ENCODE assay signal across 35 cellular contexts in genomic region chr2:19690429-19690828, GRCh38.
DNase-seq lines count a peak whose midpoint lies in the region; ATAC-seq, FAIRE-seq and TF ChIP-seq lines count a peak whose summit lies in the region.
"Had no signal": no experiment of that assay in that cellular context is flagged by ENCODE, and none has a peak within 500 bp of the region (broad histone marks: within the 10 kb centered on the region; RNA-seq: fewer than 3 reads in every experiment).

No MANE protein-coding gene starts in this region.

- DNase-seq in HepG2 (ENCODE audit: low spot score): no peak
- no peak for DNase-seq in right lobe of liver
- peak; percentile 42 for DNase-seq in islet precursor cell
- DNase-seq in osteocyte (ENCODE audit: extremely low spot score, unreplicated experiment): peak; percentile 48
- no peak for DNase-seq in esophagus squamous epithelium (lab: John Stamatoyannopoulos, UW)
- DNase-seq in H9: no peak
- DNase-seq: 8988T; ACHN; AML-193; BE2C; C1 segment of cervical spinal cord; Caco-2; Calu3; CD4-positive, alpha-beta memory T cell; CD4-positive, alpha-beta T cell; CD4-positive, CD25-positive, alpha-beta regulatory T cell; CD8-positive, alpha-beta memory T cell; CD8-positive, alpha-beta T cell; COR-L47; DMS 273 treated with DMSO at 0.1 percent for 48 hours; DMS153; DMS53; DMS79; DMS79 treated with DMSO at 0.1 percent for 48 hours; DND-41; EL had no signal

- BruUV-seq in HepG2 (replicated peaks; lab: Mats Ljungman, UMichigan): no TSS peak

- TF ChIP-seq CTCF in HepG2 (CRISPR knock-in tag; IDR thresholded peaks at IDR 0.05) (no peak), right lobe of liver (IDR thresholded peaks at IDR 0.05) (no peak), osteocyte (IDR thresholded peaks at IDR 0.05) (no peak), esophagus squamous epithelium (IDR thresholded peaks at IDR 0.05) (no peak), H9 (conservative IDR thresholded peaks at IDR 0.05) (no peak)

- no peak overlapping the region for H3K4ac ChIP-seq in H9 (ENCODE audit: low read depth, low read length)

- no peak overlapping the region for H3K4me3 ChIP-seq in HepG2 (replicated peaks in 1 of 3; ENCODE audit: insufficient read depth in 1 of 3, low read depth in 2 of 3, low read length in 3 of 3)
- no peak overlapping the region for H3K4me3 ChIP-seq in right lobe of liver
- H3K4me3 ChIP-seq in esophagus squamous epithelium: no peak overlapping the region
- H3K4me3 ChIP-seq: A549; BLaER1; BLaER1 treated with 17β-estradiol and CSF1 and Interleukin-3, amounts not matched to agents 10 nM and 100 nM had no signal

- CTCF ChIA-PET in HepG2 (lab: Yijun Ruan, JAX; ENCODE audit: low intra/inter-chr PET ratio, low total read pairs): no interaction called here

- no peak overlapping the region for H3K56ac ChIP-seq in H9 (ENCODE audit: insufficient read length, low read depth, low read length)

- H2AK5ac ChIP-seq in H9 (ENCODE audit: insufficient read length, low read length): no peak overlapping the region

- no peak overlapping the region for H3K14ac ChIP-seq in H9 (ENCODE audit: insufficient read depth, low read length)

- H3T11ph ChIP-seq in H9 (ENCODE audit: low read length): no peak overlapping the region

- H2BK15ac ChIP-seq in H9 (ENCODE audit: low read depth, low read length): no peak overlapping the region

- H4K5ac ChIP-seq in H9 (ENCODE audit: insufficient read length, low read depth, low read length): no peak overlapping the region

- intact Hi-C loops in HepG2 (cut with micrococcal nuclease; ENCODE audit: unreplicated experiment): no loop called here
- intact Hi-C loops in right lobe of liver (cut with DNase I): no loop called here
- intact Hi-C loops in esophagus squamous epithelium (cut with DNase I): no loop called here

- no peak for TF ChIP-seq RAD21 in HepG2 (CRISPR knock-in tag; IDR thresholded peaks at IDR 0.05)

- no peak overlapping the region for H4K91ac ChIP-seq in H9 (ENCODE audit: insufficient read length, low read depth, low read length)

- ATAC-seq in HepG2: no peak
- no peak for ATAC-seq in right lobe of liver
- ATAC-seq: A549; CD8-positive, alpha-beta T cell had no signal

- H2BK120ac ChIP-seq in H9 (ENCODE audit: low read depth, low read length, poor library complexity, severe bottlenecking): no peak overlapping the region

- H3K27me3 ChIP-seq in HepG2 (ENCODE audit: control insufficient read depth in 1 of 2, insufficient read depth in 2 of 2, low read length in 2 of 2) (no peaks in the 10 kb centered on the region), right lobe of liver (no peaks in the 10 kb centered on the region), esophagus squamous epithelium (no peaks in the 10 kb centered on the region), H9 (ENCODE audit: insufficient read depth, low read length) (no peaks in the 10 kb centered on the region)
- H3K27me3 ChIP-seq: BE2C; BLaER1; BLaER1 treated with 17β-estradiol and CSF1 and Interleukin-3, amounts not matched to agents 10 nM and 100 nM had no signal

- H3K4me1 Mint-ChIP-seq in osteocyte (ENCODE audit: unreplicated experiment) (no peaks in the 10 kb centered on the region), H9 (no peaks in the 10 kb centered on the region)
- H3K4me1 Mint-ChIP-seq: B cell; CD14-positive monocyte; CD4-positive, alpha-beta memory T cell; CD4-positive, CD25-positive, alpha-beta regulatory T cell; CD8-positive, alpha-beta memory T cell had no signal

- H3K4me1 ChIP-seq in HepG2 (ENCODE audit: insufficient read depth, low read length) (no peaks in the 10 kb centered on the region), right lobe of liver (no peaks in the 10 kb centered on the region), esophagus squamous epithelium (no peaks in the 10 kb centered on the region), H9 (ENCODE audit: insufficient read depth, low read length) (no peaks in the 10 kb centered on the region)
- H3K4me1 ChIP-seq: BE2C, Caco-2 had no signal

- TF ChIP-seq EP300 in HepG2 (IDR thresholded peaks at IDR 0.05; ENCODE audit: low read depth in 2 of 2, low read length in 2 of 2) (no peak), HepG2 (CRISPR knock-in tag; IDR thresholded peaks at IDR 0.05; ENCODE audit: borderline replicate concordance) (no peak)

- H3K4me2 ChIP-seq in HepG2 (ENCODE audit: low read depth, low read length) (no peak overlapping the region), H9 (ENCODE audit: insufficient read depth, insufficient read length, low read length) (no peak overlapping the region)
- H3K4me2 ChIP-seq: A549; BLaER1; BLaER1 treated with 17β-estradiol and CSF1 and Interleukin-3, amounts not matched to agents 10 nM and 100 nM had no signal

- H3K23me2 ChIP-seq in H9 (ENCODE audit: insufficient read length, low read depth, low read length, poor library complexity, severe bottlenecking): no peaks in the 10 kb centered on the region

- no peak overlapping the region for H3K18ac ChIP-seq in H9 (ENCODE audit: insufficient read length, low read depth, low read length)

- POLR2A ChIA-PET in HepG2 (lab: Yijun Ruan, JAX): no interaction called here

- no peaks in the 10 kb centered on the region for H3K27me3 Mint-ChIP-seq in osteocyte (ENCODE audit: unreplicated experiment)
- H3K27me3 Mint-ChIP-seq in H9 (ENCODE audit: low read depth): peaks cover 6% of the 10 kb centered on the region
- H3K27me3 Mint-ChIP-seq: B cell had no signal

- no peak overlapping the region for H3K4me3 Mint-ChIP-seq in osteocyte (ENCODE audit: unreplicated experiment)
- H3K4me3 Mint-ChIP-seq in H9: no peak overlapping the region
- H3K4me3 Mint-ChIP-seq: B cell; CD14-positive monocyte; CD4-positive, alpha-beta memory T cell; CD4-positive, alpha-beta T cell; CD4-positive, CD25-positive, alpha-beta regulatory T cell; CD8-positive, alpha-beta memory T cell; CD8-positive, alpha-beta T cell had no signal

- WGBS in HepG2 (ENCODE audit: low lambda C conversion rate): 6% methylated on average over 3 of the region's 3 CpGs
- 91% methylated on average over 3 of the region's 3 CpGs for WGBS in right lobe of liver (ENCODE audit: insufficient coverage, low coverage, low lambda C conversion rate, missing lambda C conversion rate)
- 77 to 89% methylated on average over 2 to 3 of the region's 3 CpGs for WGBS in esophagus squamous epithelium, 2 donors
- WGBS in H9 (ENCODE audit: extremely low coverage, insufficient read length, low lambda C conversion rate): no CpG with 5 or more reads among the region's 3 CpGs

- H3K79me2 ChIP-seq in HepG2 (ENCODE audit: insufficient read depth, low read length) (no peaks in the 10 kb centered on the region), H9 (ENCODE audit: insufficient read depth, low read length) (no peaks in the 10 kb centered on the region)

- no peaks in the 10 kb centered on the region for H3K9me3 Mint-ChIP-seq in osteocyte (ENCODE audit: unreplicated experiment)
- H3K9me3 Mint-ChIP-seq in H9: no peaks in the 10 kb centered on the region
- H3K9me3 Mint-ChIP-seq: CD14-positive monocyte; CD4-positive, alpha-beta T cell; CD8-positive, alpha-beta T cell had no signal

- H3K79me1 ChIP-seq in H9 (ENCODE audit: insufficient read depth, low read depth, low read length, poor library complexity, severe bottlenecking): no peaks in the 10 kb centered on the region

- no peaks in the 10 kb centered on the region for H3K9me3 ChIP-seq in HepG2 (ENCODE audit: low read length)
- H3K9me3 ChIP-seq in right lobe of liver: no peaks in the 10 kb centered on the region
- H3K9me3 ChIP-seq in esophagus squamous epithelium: no peaks in the 10 kb centered on the region
- no peaks in the 10 kb centered on the region for H3K9me3 ChIP-seq in H9 (ENCODE audit: control insufficient read depth, low read depth, low read length)
- H3K9me3 ChIP-seq: A549, BE2C, BLaER1, Caco-2 had no signal

- H2BK12ac ChIP-seq in H9 (ENCODE audit: insufficient read length, low read depth, low read length): no peak overlapping the region

- no peak overlapping the region for H3K23ac ChIP-seq in H9 (ENCODE audit: insufficient read length, low read depth, low read length)

- H4K8ac ChIP-seq in H9 (replicated peaks; ENCODE audit: insufficient read length, low read depth, low read length): no peak overlapping the region

- H2BK20ac ChIP-seq in H9 (ENCODE audit: low read depth, low read length, poor library complexity, severe bottlenecking): no peak overlapping the region

- TF ChIP-seq POLR2A in HepG2 (IDR thresholded peaks at IDR 0.05; ENCODE audit: insufficient read depth in 1 of 2, low read depth in 2 of 2, low read length in 2 of 2) (no peak), right lobe of liver (IDR thresholded peaks at IDR 0.05) (no peak), esophagus squamous epithelium (IDR thresholded peaks at IDR 0.05) (no peak)

- no peaks in the 10 kb centered on the region for H3K36me3 ChIP-seq in HepG2 (replicated peaks in 1 of 2; ENCODE audit: control insufficient read depth in 1 of 2, insufficient read depth in 2 of 2, low read length in 2 of 2)
- H3K36me3 ChIP-seq in right lobe of liver: no peaks in the 10 kb centered on the region
- H3K36me3 ChIP-seq in esophagus squamous epithelium: no peaks in the 10 kb centered on the region
- H3K36me3 ChIP-seq: BE2C; BLaER1; BLaER1 treated with 17β-estradiol and CSF1 and Interleukin-3, amounts not matched to agents 10 nM and 100 nM had no signal

- H4K20me1 ChIP-seq in HepG2 (ENCODE audit: insufficient read depth, low read length) (no peaks in the 10 kb centered on the region), H9 (ENCODE audit: control insufficient read depth, insufficient read depth, insufficient read length) (no peaks in the 10 kb centered on the region)
- H4K20me1 ChIP-seq: BLaER1; BLaER1 treated with 17β-estradiol and CSF1 and Interleukin-3, amounts not matched to agents 10 nM and 100 nM had no signal

- no peak overlapping the region for H3K9ac ChIP-seq in HepG2 (ENCODE audit: insufficient read depth, low read depth, low read length)
- H3K9ac ChIP-seq in H9 (ENCODE audit: extremely low read depth, insufficient read length, low read length): no peak overlapping the region
- H3K9ac ChIP-seq: BLaER1; BLaER1 treated with 17β-estradiol and CSF1 and Interleukin-3, amounts not matched to agents 10 nM and 100 nM had no signal

- H3K27ac ChIP-seq in HepG2 (ENCODE audit: extremely low read length, insufficient read depth, low read length) (no peak overlapping the region), right lobe of liver (no peak overlapping the region), esophagus squamous epithelium (no peak overlapping the region), H9 (ENCODE audit: insufficient read length, low read depth, low read length) (no peak overlapping the region)
- H3K27ac ChIP-seq: 22Rv1; A549; BLaER1; BLaER1 treated with 17β-estradiol and CSF1 and Interleukin-3, amounts not matched to agents 10 nM and 100 nM; C4-2B had no signal

- H3K36me3 Mint-ChIP-seq in osteocyte (ENCODE audit: unreplicated experiment) (no peaks in the 10 kb centered on the region), H9 (ENCODE audit: insufficient read depth in 1 of 3, low read depth in 3 of 3) (no peaks in the 10 kb centered on the region)
- H3K36me3 Mint-ChIP-seq: CD14-positive monocyte; CD4-positive, alpha-beta memory T cell; CD4-positive, CD25-positive, alpha-beta regulatory T cell; CD8-positive, alpha-beta memory T cell; CD8-positive, alpha-beta T cell had no signal

- in situ Hi-C loops in HepG2 (cut with HindIII; ENCODE audit: extremely low pct_ligation_motif_present, low pct_unique_long_range_greater_than_20kb): no loop called here

- no peak for FAIRE-seq in HepG2 (lab: Jason Lieb, UNC)
- FAIRE-seq: A204.1, A549, D721Med had no signal

- H3K27ac Mint-ChIP-seq in osteocyte (ENCODE audit: unreplicated experiment) (no peak overlapping the region), H9 (no peak overlapping the region)
- H3K27ac Mint-ChIP-seq: B cell; CD14-positive monocyte; CD4-positive, alpha-beta memory T cell; CD4-positive, alpha-beta T cell; CD4-positive, CD25-positive, alpha-beta regulatory T cell; CD8-positive, alpha-beta memory T cell; CD8-positive, alpha-beta T cell had no signal

- no peak overlapping the region for H2AFZ ChIP-seq in HepG2 (ENCODE audit: low read length)
- H2AFZ ChIP-seq in H9 (ENCODE audit: low read length): no peak overlapping the region

- H2BK5ac ChIP-seq in H9 (ENCODE audit: insufficient read length, low read length): no peak overlapping the region

Comparison
In these comparisons a context has a peak if more than half of its experiments do, and no peak if none do; other contexts are left out.
1. DNase-seq: peak in islet precursor cell (single experiment) and osteocyte (single experiment); none in HepG2 (single experiment), right lobe of liver (0 of 3), esophagus squamous epithelium (single experiment) and H9 (single experiment).